18 cellular contexts compared by ENCODE assay signal in the genomic region with DNA sequence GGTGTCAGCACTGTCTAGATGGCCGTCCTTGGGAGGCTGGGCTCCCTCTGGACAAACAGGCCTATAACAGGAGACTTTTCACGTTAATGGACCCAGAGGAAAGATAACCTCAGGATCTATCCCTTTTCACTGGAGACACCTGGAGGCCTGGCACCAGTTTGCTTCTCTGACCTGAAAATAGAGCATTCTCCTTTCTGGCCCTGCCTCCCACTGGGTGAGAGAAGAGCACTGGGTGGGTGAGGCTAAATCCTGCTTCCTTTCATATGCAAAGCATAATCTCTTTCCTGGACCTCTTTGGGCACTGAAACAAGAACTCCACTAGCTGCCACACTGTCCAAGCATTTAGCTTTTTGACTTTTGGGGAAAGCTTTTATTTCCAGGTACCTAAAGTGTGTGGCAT.
DNase-seq lines count a peak whose midpoint lies in the region; ATAC-seq, FAIRE-seq and TF ChIP-seq lines count a peak whose summit lies in the region.
"Had no signal": no experiment of that assay in that cellular context is flagged by ENCODE, and none has a peak within 500 bp of the region (broad histone marks: within the 10 kb centered on the region; RNA-seq: fewer than 3 reads in every experiment).

No MANE protein-coding gene starts in this region.

- no peaks in the 10 kb centered on the region for H3K9me3 ChIP-seq in HAP-1
- H3K9me3 ChIP-seq in endodermal cell (ENCODE audit: control insufficient read depth, low read length): no peaks in the 10 kb centered on the region
- no peaks in the 10 kb centered on the region for H3K9me3 ChIP-seq in pancreas
- H3K9me3 ChIP-seq: Caco-2, Peyer's patch had no signal

- TF ChIP-seq POLR2A in GM12892 (IDR thresholded peaks at IDR 0.05; ENCODE audit: low read depth, low read length): no peak

- 53 to 75% methylated on average over 2 of the region's 2 CpGs for WGBS in endodermal cell (ENCODE audit: insufficient coverage in 1 of 2, insufficient read length in 1 of 2), 2 experiments
- WGBS in pancreas, 2 donors: 41 to 50% methylated on average over 2 of the region's 2 CpGs

- H3K27ac Mint-ChIP-seq in endodermal cell: no peak overlapping the region
- H3K27ac Mint-ChIP-seq: B cell had no signal

- no peaks in the 10 kb centered on the region for H3K27me3 Mint-ChIP-seq in endodermal cell (ENCODE audit: insufficient read depth)
- H3K27me3 Mint-ChIP-seq: B cell; CD4-positive, CD25-positive, alpha-beta regulatory T cell had no signal

- H3K9ac ChIP-seq in endodermal cell (ENCODE audit: extremely low read depth, low read length, poor library complexity, severe bottlenecking): no peak overlapping the region

- no peak overlapping the region for H3K27ac ChIP-seq in endodermal cell (ENCODE audit: low read depth, low read length)
- no peak overlapping the region for H3K27ac ChIP-seq in pancreas
- H3K27ac ChIP-seq: Peyer's patch had no signal

- DNase-seq in HAP-1 (ENCODE audit: low spot score in 2 of 2): peak; percentile 68 to 77
- DNase-seq in NCI-H146 (lab: John Stamatoyannopoulos, UW): peak; percentile 64
- peak; percentile 64 for DNase-seq in endodermal cell
- DNase-seq in pancreas: no peak
- no peak for DNase-seq in NCI-H1048 (lab: John Stamatoyannopoulos, UW)
- DNase-seq in GM12892 (ENCODE audit: insufficient read length): no peak
- no peak for DNase-seq in NK-92 treated with Interleukin-12 subunit alpha and Interleukin-12 subunit beta, amount 100 ng/mL, for 24 hours (lab: John Stamatoyannopoulos, UW)
- DNase-seq: Caco-2; CD4-positive, CD25-positive, alpha-beta regulatory T cell; DMS153; KBM-7; NCI-H1436 treated with DMSO at 0.1 percent for 48 hours; NCI-H2081 treated with DMSO at 0.1 percent for 48 hours; NCI-H510A treated with DMSO at 0.1 percent for 48 hours; Peyer's patch; Right ventricle myocardium superior had no signal

- in situ Hi-C loops in HAP-1 (cut with MboI; ENCODE audit: low sequenced_read_pairs): no loop called here

- intact Hi-C loops in pancreas (cut with DNase I): no loop called here

- peak; percentile 8 to 32 (median 22) for ATAC-seq in pancreas
- ATAC-seq: SK-N-SH treated with all-trans-retinoic acid at 6 μM for 48 hours had no signal

- H3K4me3 ChIP-seq in HAP-1: no peak overlapping the region
- H3K4me3 ChIP-seq in endodermal cell (ENCODE audit: low read length): no peak overlapping the region
- no peak overlapping the region for H3K4me3 ChIP-seq in pancreas
- H3K4me3 ChIP-seq: Peyer's patch had no signal

- FAIRE-seq in pancreas (lab: Jason Lieb, UNC) (no peak), GM12892 (lab: Jason Lieb, UNC) (no peak)

- H3K4me1 ChIP-seq in HAP-1 (peaks cover 58% of the 10 kb centered on the region), endodermal cell (ENCODE audit: control insufficient read depth, insufficient read depth, low read length) (peaks cover 4% of the 10 kb centered on the region), pancreas (peaks cover 0 to 6% (median 2%) of the 10 kb centered on the region in 3 donors)
- H3K4me1 ChIP-seq: Caco-2 had no signal

- H3K36me3 ChIP-seq in HAP-1 (replicated peaks): no peaks in the 10 kb centered on the region
- H3K36me3 ChIP-seq in endodermal cell (ENCODE audit: control insufficient read depth, insufficient read depth, low read length): no peaks in the 10 kb centered on the region
- H3K36me3 ChIP-seq in pancreas: no peaks in the 10 kb centered on the region
- H3K36me3 ChIP-seq: Peyer's patch had no signal

- H3K36me3 Mint-ChIP-seq in endodermal cell (ENCODE audit: low read depth): no peaks in the 10 kb centered on the region

- peak; percentile 24 for TF ChIP-seq CTCF in endodermal cell (conservative IDR thresholded peaks at IDR 0.05)
- no peak for TF ChIP-seq CTCF in pancreas (IDR thresholded peaks at IDR 0.05)

- no peaks in the 10 kb centered on the region for H3K9me3 Mint-ChIP-seq in endodermal cell
- H3K9me3 Mint-ChIP-seq: CD4-positive, CD25-positive, alpha-beta regulatory T cell had no signal

- H3K4me3 Mint-ChIP-seq in endodermal cell: no peak overlapping the region
- H3K4me3 Mint-ChIP-seq: B cell; CD4-positive, CD25-positive, alpha-beta regulatory T cell had no signal

- peaks cover 23% of the 10 kb centered on the region for H3K4me1 Mint-ChIP-seq in endodermal cell

- no peaks in the 10 kb centered on the region for H3K27me3 ChIP-seq in HAP-1 (ENCODE audit: low read depth)
- H3K27me3 ChIP-seq in endodermal cell (ENCODE audit: control insufficient read depth, insufficient read depth, low read length, poor library complexity, severe bottlenecking): no peaks in the 10 kb centered on the region
- H3K27me3 ChIP-seq in pancreas: no peaks in the 10 kb centered on the region
- H3K27me3 ChIP-seq: Peyer's patch had no signal

Comparison
In these comparisons a context has a peak if more than half of its experiments do, and no peak if none do; other contexts are left out.
1. DNase-seq: peak in HAP-1 (2 of 2), NCI-H146 (single experiment) and endodermal cell (single experiment); none in pancreas (0 of 6), NCI-H1048 (single experiment), GM12892 (single experiment) and NK-92 treated with Interleukin-12 subunit alpha and Interleukin-12 subunit beta, amount 100 ng/mL, for 24 hours (single experiment).